10 cellular contexts compared by ENCODE assay signal in the genomic region with DNA sequence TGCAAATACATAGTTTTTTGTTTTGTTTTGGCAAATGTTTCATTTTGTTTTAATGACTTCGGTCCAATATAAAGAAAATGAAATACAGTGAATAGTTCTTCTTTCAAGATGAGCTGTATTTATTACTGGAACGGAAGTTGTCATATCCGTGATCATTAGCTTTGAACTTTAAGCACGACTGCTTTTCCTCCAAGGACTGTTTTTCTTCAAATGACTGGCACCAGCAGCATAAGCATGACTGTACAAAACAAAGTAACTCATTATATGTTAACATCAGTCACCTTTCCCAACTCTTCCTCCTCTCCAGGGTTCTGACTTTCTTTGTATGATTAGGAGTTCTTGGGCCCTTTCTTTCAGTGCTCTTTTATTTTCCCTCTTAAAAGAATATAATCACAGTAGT. TPM values are rescaled to one million over a fixed set of nuclear protein-coding genes. Genes with fewer than 3 reads are reported as not detected.
A peak's percentile ranks its signal among the peaks of the same experiment; 100 is the strongest.
DNase-seq lines count a peak whose midpoint lies in the region; ATAC-seq and TF ChIP-seq lines count a peak whose summit lies in the region.
"Had no signal": no experiment of that assay in that cellular context is flagged by ENCODE, and none has a peak within 500 bp of the region (broad histone marks: within the 10 kb centered on the region; RNA-seq: fewer than 3 reads in every experiment).

No MANE protein-coding gene starts in this region.

- TF ChIP-seq CTCF in GM10248 (IDR thresholded peaks at IDR 0.05; ENCODE audit: control extremely low read depth, extremely low read depth, low read depth, missing control alignments): no peak
- no peak for TF ChIP-seq CTCF in fibroblast of villous mesenchyme (IDR thresholded peaks at IDR 0.05; ENCODE audit: insufficient read depth, low read depth, low read length)

- ATAC-seq in GM21423 (IDR thresholded peaks at IDR 0.05; ENCODE audit: unreplicated experiment) (peak; percentile 83), HG03432 (IDR thresholded peaks at IDR 0.05; ENCODE audit: unreplicated experiment) (peak; percentile 96)

- POLR2A ChIA-PET in GM10248 (lab: Yijun Ruan, JAX): no interaction called here

- peak; percentile 17 for DNase-seq in GM10248 (ENCODE audit: extremely low spot score)
- peak; percentile 64 for DNase-seq in fibroblast of villous mesenchyme (ENCODE audit: low read depth)
- no peak for DNase-seq in superior temporal gyrus (ENCODE audit: extremely low spot score)
- DNase-seq in AML-193 (lab: John Stamatoyannopoulos, UW): no peak
- DNase-seq in COR-L47 (lab: John Stamatoyannopoulos, UW): no peak
- DNase-seq in NCI-H82 treated with DMSO at 0.1 percent for 48 hours (lab: John Stamatoyannopoulos, UW; ENCODE audit: unreplicated experiment): no peak

- CTCF ChIA-PET in GM10248 (lab: Yijun Ruan, JAX): no interaction called here

- H3K4me3 ChIP-seq in fibroblast of villous mesenchyme (ENCODE audit: low read depth, low read length): no peak overlapping the region
- H3K4me3 ChIP-seq: cardiac muscle cell had no signal

RNA-seq across cellular contexts. Expression of a gene that starts 20.5 kb away (rescaled TPM):
- total RNA-seq in fibroblast of villous mesenchyme: 8.1 and 8.2 TPM in 2 replicates
- total RNA-seq: T-helper 2 cell treated with Interferon-gamma antibody and Interleukin-4, amounts not matched to agents 100 ng/mL and 5 ng/mL, for 36 hours had no signal

Comparison
In these comparisons a context has a peak if more than half of its experiments do, and no peak if none do; other contexts are left out.
1. DNase-seq: peak in GM10248 (single experiment) and fibroblast of villous mesenchyme (single experiment); none in superior temporal gyrus (single experiment), AML-193 (0 of 2), COR-L47 (single experiment) and NCI-H82 treated with DMSO at 0.1 percent for 48 hours (single experiment).